In genomic region chr2:191012346-191012745, GRCh38 we compare ENCODE assay signal across 1 cellular context.
TF ChIP-seq lines count a peak whose summit lies in the region.

No MANE protein-coding gene starts in this region.

TF ChIP-seq in IMR-90, 13 proteins besides CTCF, POLR2A, EP300 and RAD21:
- TF ChIP-seq RFX5 (IDR thresholded peaks at IDR 0.05; ENCODE audit: low read depth, low read length) (no peak), FOS (IDR thresholded peaks at IDR 0.05; ENCODE audit: low read depth, low read length) (no peak), SMC3 (IDR thresholded peaks at IDR 0.05; ENCODE audit: low read depth, low read length) (no peak), NFE2L2 (IDR thresholded peaks at IDR 0.05; ENCODE audit: low read depth, low read length) (no peak), BHLHE40 (IDR thresholded peaks at IDR 0.05; ENCODE audit: low read depth, low read length) (no peak), ELK1 (IDR thresholded peaks at IDR 0.05; ENCODE audit: borderline replicate concordance, low read depth, low read length) (no peak), USF2 (IDR thresholded peaks at IDR 0.05; ENCODE audit: low read depth, low read length) (no peak), MXI1 (IDR thresholded peaks at IDR 0.05; ENCODE audit: borderline replicate concordance, low read depth, low read length) (no peak), MAZ (IDR thresholded peaks at IDR 0.05; ENCODE audit: borderline replicate concordance, low read depth, low read length) (no peak), RCOR1 (IDR thresholded peaks at IDR 0.05; ENCODE audit: insufficient replicate concordance, low read length) (no peak), CEBPB (IDR thresholded peaks at IDR 0.05; ENCODE audit: low read depth, low read length) (no peak)
